In the genomic region with DNA sequence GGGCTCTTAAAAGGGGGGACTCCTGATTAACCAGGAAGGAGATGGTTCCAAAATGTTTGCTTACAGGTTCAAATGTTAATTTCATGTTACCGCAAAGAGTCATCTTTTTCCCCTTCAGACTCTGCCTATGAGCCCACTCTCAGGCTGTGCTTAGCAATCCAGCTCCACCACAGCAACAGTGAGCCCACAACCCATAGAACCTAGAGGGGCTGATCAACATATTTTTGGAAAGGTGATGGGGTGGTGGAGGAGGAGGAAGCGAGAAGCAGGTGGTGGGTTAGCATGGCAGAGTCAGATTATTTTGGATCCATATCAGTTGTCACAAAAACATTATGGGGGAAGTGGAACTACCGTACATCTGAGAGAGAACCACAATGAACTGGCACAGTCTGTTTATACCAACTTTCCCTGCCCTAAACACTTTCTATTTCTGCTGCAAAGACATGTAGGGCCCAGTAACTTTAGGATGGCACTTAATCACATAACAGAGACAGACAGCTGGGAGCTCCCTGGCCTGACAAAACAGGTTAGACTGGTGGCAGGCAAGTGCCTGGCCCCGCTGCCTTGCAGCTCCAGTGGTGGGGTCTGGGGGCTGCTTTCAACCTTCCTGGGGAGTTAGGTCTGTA, we compare ENCODE assay signal across 1 cellular context.
TF ChIP-seq lines count a peak whose summit lies in the region.

No MANE protein-coding gene starts in this region.

TF ChIP-seq in IMR-90, 13 proteins besides CTCF, POLR2A, EP300 and RAD21 (continued from another document):
- TF ChIP-seq, protein P1, sequence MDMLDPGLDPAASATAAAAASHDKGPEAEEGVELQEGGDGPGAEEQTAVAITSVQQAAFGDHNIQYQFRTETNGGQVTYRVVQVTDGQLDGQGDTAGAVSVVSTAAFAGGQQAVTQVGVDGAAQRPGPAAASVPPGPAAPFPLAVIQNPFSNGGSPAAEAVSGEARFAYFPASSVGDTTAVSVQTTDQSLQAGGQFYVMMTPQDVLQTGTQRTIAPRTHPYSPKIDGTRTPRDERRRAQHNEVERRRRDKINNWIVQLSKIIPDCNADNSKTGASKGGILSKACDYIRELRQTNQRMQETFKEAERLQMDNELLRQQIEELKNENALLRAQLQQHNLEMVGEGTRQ (IDR thresholded peaks at IDR 0.05; ENCODE audit: low read depth, low read length): no peak
- TF ChIP-seq RFX5 (IDR thresholded peaks at IDR 0.05; ENCODE audit: low read depth, low read length) (no peak), MAZ (IDR thresholded peaks at IDR 0.05; ENCODE audit: borderline replicate concordance, low read depth, low read length) (no peak), CHD1 (IDR thresholded peaks at IDR 0.05; ENCODE audit: low read depth, low read length) (no peak), CEBPB (IDR thresholded peaks at IDR 0.05; ENCODE audit: low read depth, low read length) (no peak), FOS (IDR thresholded peaks at IDR 0.05; ENCODE audit: low read depth, low read length) (no peak), RCOR1 (IDR thresholded peaks at IDR 0.05; ENCODE audit: insufficient replicate concordance, low read length) (no peak), SMC3 (IDR thresholded peaks at IDR 0.05; ENCODE audit: low read depth, low read length) (no peak)
